1 cellular context compared by ENCODE assay signal in the genomic region with DNA sequence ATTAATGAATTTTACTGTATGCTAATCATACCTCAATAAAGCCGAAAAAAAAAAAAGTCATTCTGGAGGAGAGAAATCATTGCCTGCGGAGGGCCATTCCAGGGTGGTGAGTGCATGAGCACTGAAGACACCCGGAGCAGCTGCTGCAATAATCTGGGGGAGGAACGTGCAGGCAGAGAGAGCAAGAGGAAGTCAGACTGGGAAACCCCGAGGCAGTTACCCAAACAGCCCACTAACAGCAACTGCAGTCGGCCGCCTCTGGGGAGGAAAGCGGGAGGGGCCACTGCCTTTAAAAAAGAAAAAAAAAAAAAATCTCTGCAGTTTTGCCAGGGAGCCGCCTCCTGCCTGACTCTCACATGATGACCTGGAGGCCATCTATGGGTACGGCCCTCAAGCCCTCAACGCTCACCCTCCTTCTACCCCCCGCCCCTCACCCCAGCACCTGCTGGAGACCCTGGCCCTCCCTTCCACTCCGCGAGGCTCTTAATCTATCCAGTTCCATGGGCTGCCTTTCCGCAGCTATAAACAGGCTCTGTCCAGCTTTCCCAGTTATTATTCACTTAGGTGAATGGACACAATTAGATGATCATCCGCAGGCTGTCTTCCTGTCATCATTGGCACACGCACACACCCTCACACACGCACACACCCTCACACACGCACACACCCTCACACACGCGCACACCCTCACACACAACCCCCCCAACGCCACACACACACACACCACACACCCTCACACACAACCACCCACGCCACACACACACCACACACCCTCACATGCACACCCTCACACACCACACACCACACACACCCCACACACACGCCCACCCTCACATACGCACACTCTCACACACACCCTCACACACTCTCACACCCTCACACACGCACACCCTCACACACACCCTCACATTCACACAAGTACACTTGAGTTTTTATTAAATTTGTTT.
TF ChIP-seq lines count a peak whose summit lies in the region.

No MANE protein-coding gene starts in this region.

TF ChIP-seq in K562, 482 proteins besides CTCF, POLR2A, EP300 and RAD21 (continued from another document):
- TF ChIP-seq, protein P1, sequence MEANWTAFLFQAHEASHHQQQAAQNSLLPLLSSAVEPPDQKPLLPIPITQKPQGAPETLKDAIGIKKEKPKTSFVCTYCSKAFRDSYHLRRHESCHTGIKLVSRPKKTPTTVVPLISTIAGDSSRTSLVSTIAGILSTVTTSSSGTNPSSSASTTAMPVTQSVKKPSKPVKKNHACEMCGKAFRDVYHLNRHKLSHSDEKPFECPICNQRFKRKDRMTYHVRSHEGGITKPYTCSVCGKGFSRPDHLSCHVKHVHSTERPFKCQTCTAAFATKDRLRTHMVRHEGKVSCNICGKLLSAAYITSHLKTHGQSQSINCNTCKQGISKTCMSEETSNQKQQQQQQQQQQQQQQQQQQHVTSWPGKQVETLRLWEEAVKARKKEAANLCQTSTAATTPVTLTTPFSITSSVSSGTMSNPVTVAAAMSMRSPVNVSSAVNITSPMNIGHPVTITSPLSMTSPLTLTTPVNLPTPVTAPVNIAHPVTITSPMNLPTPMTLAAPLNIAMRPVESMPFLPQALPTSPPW (CRISPR knock-in tag; IDR thresholded peaks at IDR 0.05): peak; percentile 90
- TF ChIP-seq MYNN (IDR thresholded peaks at IDR 0.05) (peak; percentile 33; the same call in 1 of the 2 replicates), MYNN (CRISPR knock-in tag; IDR thresholded peaks at IDR 0.05) (no peak), SPI1 (IDR thresholded peaks at IDR 0.05; ENCODE audit: borderline replicate concordance, low read depth, low read length) (peak; percentile 86), SRSF3 (IDR thresholded peaks at IDR 0.05; ENCODE audit: insufficient read depth, low read length) (no peak), FOXM1 (IDR thresholded peaks at IDR 0.05; ENCODE audit: low read depth) (peak; percentile 26; the same call in 1 of the 2 replicates), FOXM1 (CRISPR knock-in tag; IDR thresholded peaks at IDR 0.05; ENCODE audit: low read depth) (no peak), NR4A1 (CRISPR knock-in tag; IDR thresholded peaks at IDR 0.05) (no peak), NR4A1 (tag; IDR thresholded peaks at IDR 0.05) (no peak)
- TF ChIP-seq, protein P2, sequence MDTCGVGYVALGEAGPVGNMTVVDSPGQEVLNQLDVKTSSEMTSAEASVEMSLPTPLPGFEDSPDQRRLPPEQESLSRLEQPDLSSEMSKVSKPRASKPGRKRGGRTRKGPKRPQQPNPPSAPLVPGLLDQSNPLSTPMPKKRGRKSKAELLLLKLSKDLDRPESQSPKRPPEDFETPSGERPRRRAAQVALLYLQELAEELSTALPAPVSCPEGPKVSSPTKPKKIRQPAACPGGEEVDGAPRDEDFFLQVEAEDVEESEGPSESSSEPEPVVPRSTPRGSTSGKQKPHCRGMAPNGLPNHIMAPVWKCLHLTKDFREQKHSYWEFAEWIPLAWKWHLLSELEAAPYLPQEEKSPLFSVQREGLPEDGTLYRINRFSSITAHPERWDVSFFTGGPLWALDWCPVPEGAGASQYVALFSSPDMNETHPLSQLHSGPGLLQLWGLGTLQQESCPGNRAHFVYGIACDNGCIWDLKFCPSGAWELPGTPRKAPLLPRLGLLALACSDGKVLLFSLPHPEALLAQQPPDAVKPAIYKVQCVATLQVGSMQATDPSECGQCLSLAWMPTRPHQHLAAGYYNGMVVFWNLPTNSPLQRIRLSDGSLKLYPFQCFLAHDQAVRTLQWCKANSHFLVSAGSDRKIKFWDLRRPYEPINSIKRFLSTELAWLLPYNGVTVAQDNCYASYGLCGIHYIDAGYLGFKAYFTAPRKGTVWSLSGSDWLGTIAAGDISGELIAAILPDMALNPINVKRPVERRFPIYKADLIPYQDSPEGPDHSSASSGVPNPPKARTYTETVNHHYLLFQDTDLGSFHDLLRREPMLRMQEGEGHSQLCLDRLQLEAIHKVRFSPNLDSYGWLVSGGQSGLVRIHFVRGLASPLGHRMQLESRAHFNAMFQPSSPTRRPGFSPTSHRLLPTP (IDR thresholded peaks at IDR 0.05; ENCODE audit: borderline replicate concordance, extremely low read depth, insufficient read length): no peak
- TF ChIP-seq, protein P3, sequence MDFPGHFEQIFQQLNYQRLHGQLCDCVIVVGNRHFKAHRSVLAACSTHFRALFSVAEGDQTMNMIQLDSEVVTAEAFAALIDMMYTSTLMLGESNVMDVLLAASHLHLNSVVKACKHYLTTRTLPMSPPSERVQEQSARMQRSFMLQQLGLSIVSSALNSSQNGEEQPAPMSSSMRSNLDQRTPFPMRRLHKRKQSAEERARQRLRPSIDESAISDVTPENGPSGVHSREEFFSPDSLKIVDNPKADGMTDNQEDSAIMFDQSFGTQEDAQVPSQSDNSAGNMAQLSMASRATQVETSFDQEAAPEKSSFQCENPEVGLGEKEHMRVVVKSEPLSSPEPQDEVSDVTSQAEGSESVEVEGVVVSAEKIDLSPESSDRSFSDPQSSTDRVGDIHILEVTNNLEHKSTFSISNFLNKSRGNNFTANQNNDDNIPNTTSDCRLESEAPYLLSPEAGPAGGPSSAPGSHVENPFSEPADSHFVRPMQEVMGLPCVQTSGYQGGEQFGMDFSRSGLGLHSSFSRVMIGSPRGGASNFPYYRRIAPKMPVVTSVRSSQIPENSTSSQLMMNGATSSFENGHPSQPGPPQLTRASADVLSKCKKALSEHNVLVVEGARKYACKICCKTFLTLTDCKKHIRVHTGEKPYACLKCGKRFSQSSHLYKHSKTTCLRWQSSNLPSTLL (IDR thresholded peaks at IDR 0.05): 0 out of 2 replicates have a peak, but pooled peaks have one; percentile 27
- TF ChIP-seq, protein P4, sequence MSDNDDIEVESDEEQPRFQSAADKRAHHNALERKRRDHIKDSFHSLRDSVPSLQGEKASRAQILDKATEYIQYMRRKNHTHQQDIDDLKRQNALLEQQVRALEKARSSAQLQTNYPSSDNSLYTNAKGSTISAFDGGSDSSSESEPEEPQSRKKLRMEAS (CRISPR knock-in tag; IDR thresholded peaks at IDR 0.05): peak; percentile 16; the same call in 1 of the 2 replicates
- TF ChIP-seq, protein P5, sequence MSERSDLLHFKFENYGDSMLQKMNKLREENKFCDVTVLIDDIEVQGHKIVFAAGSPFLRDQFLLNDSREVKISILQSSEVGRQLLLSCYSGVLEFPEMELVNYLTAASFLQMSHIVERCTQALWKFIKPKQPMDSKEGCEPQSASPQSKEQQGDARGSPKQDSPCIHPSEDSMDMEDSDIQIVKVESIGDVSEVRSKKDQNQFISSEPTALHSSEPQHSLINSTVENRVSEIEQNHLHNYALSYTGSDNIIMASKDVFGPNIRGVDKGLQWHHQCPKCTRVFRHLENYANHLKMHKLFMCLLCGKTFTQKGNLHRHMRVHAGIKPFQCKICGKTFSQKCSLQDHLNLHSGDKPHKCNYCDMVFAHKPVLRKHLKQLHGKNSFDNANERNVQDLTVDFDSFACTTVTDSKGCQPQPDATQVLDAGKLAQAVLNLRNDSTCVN (CRISPR knock-in tag; IDR thresholded peaks at IDR 0.05): peak; percentile 88
